Comparison of ENCODE assay signal across 37 cellular contexts in the genomic region with DNA sequence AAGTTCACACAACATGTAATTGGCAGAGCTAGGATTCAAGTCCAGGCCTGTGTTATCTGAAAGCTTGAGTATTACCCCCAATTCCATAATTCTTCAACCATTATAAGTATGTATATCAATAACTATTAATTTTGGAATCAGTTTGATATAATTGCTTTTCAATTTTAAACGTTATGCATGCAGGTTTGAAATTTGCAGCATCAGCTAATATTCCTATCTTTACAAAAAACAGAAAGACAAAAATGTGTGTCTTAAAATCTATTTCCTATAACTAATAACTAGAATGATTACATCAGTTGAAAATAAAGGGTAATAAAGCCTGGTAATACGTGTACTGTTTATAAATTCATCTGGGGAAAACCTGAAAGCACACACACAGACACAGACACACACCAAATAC.
"Had no signal": no experiment of that assay in that cellular context is flagged by ENCODE, and none has a peak within 500 bp of the region (broad histone marks: within the 10 kb centered on the region; RNA-seq: fewer than 3 reads in every experiment).

No MANE protein-coding gene starts in this region.

- DNase-seq: activated B cell treated with CpG ODN at 0.5 μM for 24 hours; activated CD4-positive, alpha-beta memory T cell treated with anti-CD3 and anti-CD28 coated beads, Interleukin-2, amount 10 ng/mL, durations not matched to agents 7 days and 5 days; activated CD4-positive, alpha-beta T cell treated with anti-CD3 and anti-CD28 coated beads for 48 hours; activated CD4-positive, alpha-beta T cell treated with anti-CD3 and anti-CD28 coated beads, Interleukin-2, amount 10 ng/mL, durations not matched to agents 7 days and 5 days; activated CD4-positive, alpha-beta T cell treated with anti-CD3 and anti-CD28 coated beads, Interleukin-2, amount 50 U/mL, for 48 hours; activated CD4-positive, CD25-positive, alpha-beta regulatory T cell treated with anti-CD3 and anti-CD28 coated beads, Interleukin-2, amount 50 U/mL, for 72 hours; activated CD8-positive, alpha-beta memory T cell treated with anti-CD3 and anti-CD28 coated beads for 24 hours; activated CD8-positive, alpha-beta memory T cell treated with anti-CD3 and anti-CD28 coated beads, Interleukin-2, amount 10 ng/mL, durations not matched to agents 7 days and 5 days; activated CD8-positive, alpha-beta memory T cell treated with anti-CD3 and anti-CD28 coated beads, Interleukin-2, amount 50 U/mL, for 48 hours; activated CD8-positive, alpha-beta T cell treated with anti-CD3 and anti-CD28 coated beads, Interleukin-2, amount 10 ng/mL, durations not matched to agents 7 days and 5 days; activated effector memory CD4-positive, alpha-beta T cell treated with Interleukin-2 at 50 U/mL for 16 hours; activated gamma-delta T cell; activated naive CD4-positive, alpha-beta T cell treated with anti-CD3 and anti-CD28 coated beads, Interleukin-2, amount 10 ng/mL, durations not matched to agents 7 days and 5 days; activated naive CD4-positive, alpha-beta T cell treated with Interleukin-2 at 50 U/mL for 16 hours; activated naive CD8-positive, alpha-beta T cell treated with anti-CD3 and anti-CD28 coated beads, Interleukin-2, amount 10 ng/mL, durations not matched to agents 7 days and 5 days; activated naive CD8-positive, alpha-beta T cell treated with anti-CD3 and anti-CD28 coated beads, Interleukin-2, amount 50 U/mL, for 24 hours; activated T-cell treated with anti-CD3 and anti-CD28 coated beads, Interleukin-2, amount 50 U/mL, for 24 hours; activated T-cell treated with anti-CD3 and anti-CD28 coated beads, Interleukin-2, amount 50 U/mL, for 48 hours; amygdala; anterior cingulate cortex; caudate nucleus; cerebellar nuclear complex; T-helper 1 cell; T-helper 2 cell; T-helper 9 cell had no signal

- H3K36me3 ChIP-seq: ascending aorta, cardiac muscle cell had no signal

- H3K27ac ChIP-seq: ascending aorta, cardiac muscle cell, VCaP had no signal

- H3K9me3 ChIP-seq: ascending aorta had no signal

- FAIRE-seq: bronchial epithelial cell, TTC549 had no signal

- H3K36me3 Mint-ChIP-seq: activated CD8-positive, alpha-beta memory T cell treated with anti-CD3 and anti-CD28 coated beads, Interleukin-2, amount 10 ng/mL, durations not matched to agents 7 days and 5 days; activated naive CD4-positive, alpha-beta T cell treated with anti-CD3 and anti-CD28 coated beads, Interleukin-2, amount 10 ng/mL, durations not matched to agents 7 days and 5 days; activated naive CD4-positive, alpha-beta T cell treated with anti-CD3 and anti-CD28 coated beads, Interleukin-2, amount 50 U/mL, for 24 hours; activated naive CD8-positive, alpha-beta T cell; activated naive CD8-positive, alpha-beta T cell treated with anti-CD3 and anti-CD28 coated beads, Interleukin-2, amount 10 ng/mL, durations not matched to agents 7 days and 5 days; brain had no signal

- ATAC-seq: activated CD8-positive, alpha-beta memory T cell treated with anti-CD3 and anti-CD28 coated beads, Interleukin-2, amount 10 ng/mL, durations not matched to agents 7 days and 5 days; activated CD8-positive, alpha-beta T cell treated with anti-CD3 and anti-CD28 coated beads, Interleukin-2, amount 10 ng/mL, durations not matched to agents 7 days and 5 days; activated naive CD8-positive, alpha-beta T cell treated with anti-CD3 and anti-CD28 coated beads, Interleukin-2, amount 50 U/mL, for 24 hours had no signal

- H3K4me1 Mint-ChIP-seq: activated B cell treated with CpG ODN at 0.5 μM for 24 hours; activated CD4-positive, alpha-beta memory T cell treated with anti-CD3 and anti-CD28 coated beads, Interleukin-2, amount 10 ng/mL, durations not matched to agents 7 days and 5 days; activated CD4-positive, alpha-beta T cell treated with anti-CD3 and anti-CD28 coated beads, Interleukin-2, amount 10 ng/mL, durations not matched to agents 7 days and 5 days; activated CD8-positive, alpha-beta memory T cell treated with anti-CD3 and anti-CD28 coated beads, Interleukin-2, amount 10 ng/mL, durations not matched to agents 7 days and 5 days; activated naive CD4-positive, alpha-beta T cell treated with anti-CD3 and anti-CD28 coated beads, Interleukin-2, amount 10 ng/mL, durations not matched to agents 7 days and 5 days; activated naive CD4-positive, alpha-beta T cell treated with anti-CD3 and anti-CD28 coated beads, Interleukin-2, amount 50 U/mL, for 24 hours; activated naive CD8-positive, alpha-beta T cell treated with anti-CD3 and anti-CD28 coated beads, Interleukin-2, amount 10 ng/mL, durations not matched to agents 7 days and 5 days; activated naive CD8-positive, alpha-beta T cell treated with anti-CD3 and anti-CD28 coated beads, Interleukin-2, amount 50 U/mL, for 24 hours; brain; central memory CD8-positive, alpha-beta T cell had no signal

- H3K27me3 ChIP-seq: ascending aorta, cardiac muscle cell had no signal

- H3K4me3 ChIP-seq: ascending aorta, cardiac muscle cell had no signal

- H3K27ac Mint-ChIP-seq: activated B cell treated with CpG ODN at 0.5 μM for 24 hours; activated CD4-positive, alpha-beta memory T cell treated with anti-CD3 and anti-CD28 coated beads, Interleukin-2, amount 10 ng/mL, durations not matched to agents 7 days and 5 days; activated CD4-positive, alpha-beta T cell treated with anti-CD3 and anti-CD28 coated beads, Interleukin-2, amount 10 ng/mL, durations not matched to agents 7 days and 5 days; activated CD8-positive, alpha-beta memory T cell treated with anti-CD3 and anti-CD28 coated beads, Interleukin-2, amount 10 ng/mL, durations not matched to agents 7 days and 5 days; activated CD8-positive, alpha-beta T cell treated with anti-CD3 and anti-CD28 coated beads, Interleukin-2, amount 10 ng/mL, durations not matched to agents 7 days and 5 days; activated naive CD4-positive, alpha-beta T cell treated with anti-CD3 and anti-CD28 coated beads, Interleukin-2, amount 10 ng/mL, durations not matched to agents 7 days and 5 days; activated naive CD4-positive, alpha-beta T cell treated with anti-CD3 and anti-CD28 coated beads, Interleukin-2, amount 50 U/mL, for 24 hours; activated naive CD8-positive, alpha-beta T cell; activated naive CD8-positive, alpha-beta T cell treated with anti-CD3 and anti-CD28 coated beads, Interleukin-2, amount 10 ng/mL, durations not matched to agents 7 days and 5 days; activated naive CD8-positive, alpha-beta T cell treated with anti-CD3 and anti-CD28 coated beads, Interleukin-2, amount 50 U/mL, for 24 hours; activated T-cell treated with anti-CD3 and anti-CD28 coated beads, Interleukin-2, amount 50 U/mL, for 24 hours; activated T-helper 2 cell treated with anti-CD3 and anti-CD28 coated beads, Interferon-gamma antibody, Interleukin-2, Interleukin-4, amounts not matched to agents 10 μg/mL and 5 μg/mL and 100 μg/mL, durations not matched to agents 14 hours and 24 hours and 36 hours; brain; T-helper 1 cell treated with Interleukin-12 subunit alpha and Interleukin-12 subunit beta and Interleukin-4 antibody, amounts not matched to agents 30 μg/mL and 1 μg/mL, for 36 hours; T-helper 2 cell treated with Interferon-gamma antibody and Interleukin-4, amounts not matched to agents 5 μg/mL and 100 μg/mL, for 36 hours had no signal

- H3K4me1 ChIP-seq: ascending aorta had no signal

- H3K27me3 Mint-ChIP-seq: activated B cell treated with CpG ODN at 0.5 μM for 24 hours; activated CD4-positive, alpha-beta memory T cell treated with anti-CD3 and anti-CD28 coated beads, Interleukin-2, amount 10 ng/mL, durations not matched to agents 7 days and 5 days; activated CD4-positive, alpha-beta T cell treated with anti-CD3 and anti-CD28 coated beads, Interleukin-2, amount 10 ng/mL, durations not matched to agents 7 days and 5 days; activated CD8-positive, alpha-beta memory T cell treated with anti-CD3 and anti-CD28 coated beads, Interleukin-2, amount 10 ng/mL, durations not matched to agents 7 days and 5 days; activated naive CD4-positive, alpha-beta T cell treated with anti-CD3 and anti-CD28 coated beads, Interleukin-2, amount 10 ng/mL, durations not matched to agents 7 days and 5 days; activated naive CD4-positive, alpha-beta T cell treated with anti-CD3 and anti-CD28 coated beads, Interleukin-2, amount 50 U/mL, for 24 hours; activated naive CD8-positive, alpha-beta T cell; activated naive CD8-positive, alpha-beta T cell treated with anti-CD3 and anti-CD28 coated beads, Interleukin-2, amount 10 ng/mL, durations not matched to agents 7 days and 5 days; activated naive CD8-positive, alpha-beta T cell treated with anti-CD3 and anti-CD28 coated beads, Interleukin-2, amount 50 U/mL, for 24 hours; activated T-cell treated with anti-CD3 and anti-CD28 coated beads, Interleukin-2, amount 50 U/mL, for 24 hours; central memory CD8-positive, alpha-beta T cell had no signal

- H3K4me3 Mint-ChIP-seq: activated B cell treated with CpG ODN at 0.5 μM for 24 hours; activated CD4-positive, alpha-beta memory T cell treated with anti-CD3 and anti-CD28 coated beads, Interleukin-2, amount 10 ng/mL, durations not matched to agents 7 days and 5 days; activated CD4-positive, alpha-beta T cell treated with anti-CD3 and anti-CD28 coated beads, Interleukin-2, amount 10 ng/mL, durations not matched to agents 7 days and 5 days; activated CD8-positive, alpha-beta memory T cell treated with anti-CD3 and anti-CD28 coated beads, Interleukin-2, amount 10 ng/mL, durations not matched to agents 7 days and 5 days; activated CD8-positive, alpha-beta T cell treated with anti-CD3 and anti-CD28 coated beads, Interleukin-2, amount 10 ng/mL, durations not matched to agents 7 days and 5 days; activated naive CD4-positive, alpha-beta T cell treated with anti-CD3 and anti-CD28 coated beads, Interleukin-2, amount 10 ng/mL, durations not matched to agents 7 days and 5 days; activated naive CD4-positive, alpha-beta T cell treated with anti-CD3 and anti-CD28 coated beads, Interleukin-2, amount 50 U/mL, for 24 hours; activated naive CD8-positive, alpha-beta T cell; activated naive CD8-positive, alpha-beta T cell treated with anti-CD3 and anti-CD28 coated beads, Interleukin-2, amount 10 ng/mL, durations not matched to agents 7 days and 5 days; activated naive CD8-positive, alpha-beta T cell treated with anti-CD3 and anti-CD28 coated beads, Interleukin-2, amount 50 U/mL, for 24 hours; activated T-cell treated with anti-CD3 and anti-CD28 coated beads, Interleukin-2, amount 50 U/mL, for 24 hours; brain; central memory CD8-positive, alpha-beta T cell; T-helper 1 cell treated with Interleukin-12 subunit alpha and Interleukin-12 subunit beta and Interleukin-4 antibody, amounts not matched to agents 30 μg/mL and 1 μg/mL, for 36 hours; T-helper 2 cell treated with Interferon-gamma antibody and Interleukin-4, amounts not matched to agents 5 μg/mL and 100 μg/mL, for 36 hours had no signal
